ENCODE assay signal across 10 cellular contexts in the genomic region with DNA sequence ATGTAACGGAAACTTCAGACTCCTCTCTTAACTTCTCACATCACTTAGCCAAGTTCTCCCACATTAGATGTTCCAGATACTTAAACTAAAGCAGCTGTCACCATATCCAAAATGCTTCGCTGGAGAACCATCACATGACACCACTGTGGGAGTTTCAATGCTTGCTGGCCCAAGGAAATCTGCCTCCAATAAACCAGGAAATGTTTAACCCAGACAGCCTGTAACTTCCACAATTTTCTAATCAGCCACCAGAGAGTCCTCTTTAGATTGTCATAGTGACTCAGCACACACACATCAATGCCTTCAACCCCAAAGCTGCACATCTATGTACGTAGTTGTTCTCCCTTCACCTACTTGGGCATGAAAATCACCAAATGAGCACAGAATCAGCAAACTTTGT.
DNase-seq lines count a peak whose midpoint lies in the region; ATAC-seq and TF ChIP-seq lines count a peak whose summit lies in the region.
"Had no signal": no experiment of that assay in that cellular context is flagged by ENCODE, and none has a peak within 500 bp of the region (broad histone marks: within the 10 kb centered on the region; RNA-seq: fewer than 3 reads in every experiment).

No MANE protein-coding gene starts in this region.

- no peak overlapping the region for H3K4me3 ChIP-seq in epithelial cell of proximal tubule (ENCODE audit: low read depth, low read length)

- DNase-seq in CD14-positive monocyte (ENCODE audit: low spot score), result no peak
- peak; percentile 72 for DNase-seq in NOMO-1 treated with DMSO at 0.1 percent for 48 hours (lab: John Stamatoyannopoulos, UW; ENCODE audit: unreplicated experiment)
- peak; percentile 85 for DNase-seq in epithelial cell of proximal tubule (ENCODE audit: low read depth)
- DNase-seq in omental fat pad (ENCODE audit: low spot score), result no peak
- DNase-seq in LoVo (ENCODE audit: low spot score), result no peak
- no peak for DNase-seq in activated naive CD4-positive, alpha-beta T cell (lab: John Stamatoyannopoulos, UW)
- DNase-seq: naive thymus-derived CD8-positive, alpha-beta T cell; NCI-H1436 had no signal

- ATAC-seq in omental fat pad (ENCODE audit: low FRiP score) (peak; percentile 28), HG03025 (IDR thresholded peaks at IDR 0.05; ENCODE audit: low FRiP score, unreplicated experiment) (no peak), HG02870 (IDR thresholded peaks at IDR 0.05; ENCODE audit: unreplicated experiment) (no peak)
- ATAC-seq: naive thymus-derived CD8-positive, alpha-beta T cell had no signal

- peaks cover 0 to 3% of the 10 kb centered on the region in 2 donors for H3K36me3 Mint-ChIP-seq in CD14-positive monocyte
- H3K36me3 Mint-ChIP-seq: naive thymus-derived CD8-positive, alpha-beta T cell had no signal

- intact Hi-C loops in CD14-positive monocyte (cut with micrococcal nuclease), result no loop called here

- H3K9me3 Mint-ChIP-seq in CD14-positive monocyte, result peaks cover 0 to 8% (median 0%) of the 10 kb centered on the region in 7 donors

- H3K4me3 Mint-ChIP-seq in CD14-positive monocyte, result peak overlapping the region in 1 of 2 donors; percentile 3
- H3K4me3 Mint-ChIP-seq: naive thymus-derived CD8-positive, alpha-beta T cell had no signal

- peak overlapping the region in 4 of 7 donors; percentile 11 to 75 (median 28) for H3K27ac Mint-ChIP-seq in CD14-positive monocyte
- H3K27ac Mint-ChIP-seq: naive thymus-derived CD8-positive, alpha-beta T cell had no signal

- TF ChIP-seq CTCF in CD14-positive monocyte (IDR thresholded peaks at IDR 0.05) (no peak), epithelial cell of proximal tubule (conservative IDR thresholded peaks at IDR 0.05; ENCODE audit: low read depth, low read length) (no peak), omental fat pad (IDR thresholded peaks at IDR 0.05) (no peak)

- peaks cover 2 to 3% (median 2%) of the 10 kb centered on the region in 3 donors for H3K27me3 Mint-ChIP-seq in CD14-positive monocyte (ENCODE audit: low read depth in 3 of 3)
- H3K27me3 Mint-ChIP-seq: naive thymus-derived CD8-positive, alpha-beta T cell had no signal

- H3K4me1 Mint-ChIP-seq in CD14-positive monocyte, result peaks cover 16% of the 10 kb centered on the region
- H3K4me1 Mint-ChIP-seq: naive thymus-derived CD8-positive, alpha-beta T cell had no signal

Comparison
In these comparisons a context has a peak if more than half of its experiments do, and no peak if none do; other contexts are left out.
1. DNase-seq: peak in NOMO-1 treated with DMSO at 0.1 percent for 48 hours (single experiment) and epithelial cell of proximal tubule (single experiment); none in CD14-positive monocyte (single experiment), omental fat pad (single experiment), LoVo (single experiment) and activated naive CD4-positive, alpha-beta T cell (0 of 4).